In the genomic region with DNA sequence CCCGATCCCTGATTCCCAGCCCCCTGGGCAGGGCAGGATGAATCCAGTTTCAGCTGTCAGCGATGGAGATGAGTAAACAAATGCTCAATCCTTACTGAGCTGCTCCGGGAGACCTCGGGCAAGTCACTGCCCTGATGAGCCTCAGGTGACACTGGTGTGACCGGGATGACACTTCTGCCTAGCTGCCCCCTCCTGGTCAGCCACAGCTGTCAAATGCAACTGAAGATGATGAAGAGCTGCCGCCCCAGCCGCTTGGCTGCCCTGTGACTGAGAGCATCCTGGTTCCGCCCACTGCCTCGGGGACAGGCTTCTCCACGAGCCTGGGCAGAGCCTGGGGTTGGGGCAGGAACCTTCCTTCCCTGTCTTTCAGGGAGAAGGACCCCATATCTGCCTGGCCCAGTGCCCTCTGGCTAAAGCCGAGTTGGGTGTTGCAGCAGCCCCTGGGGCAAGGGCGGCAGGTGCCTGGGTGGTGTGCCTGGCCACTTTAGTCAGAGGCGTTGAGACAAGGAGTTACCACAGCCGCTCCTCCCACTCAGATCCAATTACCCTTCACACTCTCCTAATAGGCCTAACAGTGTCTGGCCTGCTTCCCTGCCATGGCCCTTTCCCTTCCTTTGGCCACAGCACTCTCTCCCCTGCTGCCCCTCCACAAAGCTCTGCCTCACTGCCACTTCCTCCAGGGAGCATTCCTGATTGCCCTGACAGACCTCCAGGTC, we compare ENCODE assay signal across 1 cellular context.
TF ChIP-seq lines count a peak whose summit lies in the region.

No MANE protein-coding gene starts in this region.

TF ChIP-seq in IMR-90, 13 proteins besides CTCF, POLR2A, EP300 and RAD21:
- no peak for TF ChIP-seq SMC3 (IDR thresholded peaks at IDR 0.05; ENCODE audit: low read depth, low read length)
- TF ChIP-seq MXI1 (IDR thresholded peaks at IDR 0.05; ENCODE audit: borderline replicate concordance, low read depth, low read length): no peak
- TF ChIP-seq, protein P1, sequence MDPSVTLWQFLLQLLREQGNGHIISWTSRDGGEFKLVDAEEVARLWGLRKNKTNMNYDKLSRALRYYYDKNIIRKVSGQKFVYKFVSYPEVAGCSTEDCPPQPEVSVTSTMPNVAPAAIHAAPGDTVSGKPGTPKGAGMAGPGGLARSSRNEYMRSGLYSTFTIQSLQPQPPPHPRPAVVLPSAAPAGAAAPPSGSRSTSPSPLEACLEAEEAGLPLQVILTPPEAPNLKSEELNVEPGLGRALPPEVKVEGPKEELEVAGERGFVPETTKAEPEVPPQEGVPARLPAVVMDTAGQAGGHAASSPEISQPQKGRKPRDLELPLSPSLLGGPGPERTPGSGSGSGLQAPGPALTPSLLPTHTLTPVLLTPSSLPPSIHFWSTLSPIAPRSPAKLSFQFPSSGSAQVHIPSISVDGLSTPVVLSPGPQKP (IDR thresholded peaks at IDR 0.05; ENCODE audit: borderline replicate concordance, low read depth, low read length): no peak
- no peak for TF ChIP-seq CHD1 (IDR thresholded peaks at IDR 0.05; ENCODE audit: low read depth, low read length)
- no peak for TF ChIP-seq BHLHE40 (IDR thresholded peaks at IDR 0.05; ENCODE audit: low read depth, low read length)
- no peak for TF ChIP-seq FOS (IDR thresholded peaks at IDR 0.05; ENCODE audit: low read depth, low read length)
- no peak for TF ChIP-seq RFX5 (IDR thresholded peaks at IDR 0.05; ENCODE audit: low read depth, low read length)
- TF ChIP-seq MAZ (IDR thresholded peaks at IDR 0.05; ENCODE audit: borderline replicate concordance, low read depth, low read length): no peak
- no peak for TF ChIP-seq MAFK (IDR thresholded peaks at IDR 0.05; ENCODE audit: low read depth, low read length)
- no peak for TF ChIP-seq CEBPB (IDR thresholded peaks at IDR 0.05; ENCODE audit: low read depth, low read length)
- no peak for TF ChIP-seq RCOR1 (IDR thresholded peaks at IDR 0.05; ENCODE audit: insufficient replicate concordance, low read length)
- TF ChIP-seq, protein P2, sequence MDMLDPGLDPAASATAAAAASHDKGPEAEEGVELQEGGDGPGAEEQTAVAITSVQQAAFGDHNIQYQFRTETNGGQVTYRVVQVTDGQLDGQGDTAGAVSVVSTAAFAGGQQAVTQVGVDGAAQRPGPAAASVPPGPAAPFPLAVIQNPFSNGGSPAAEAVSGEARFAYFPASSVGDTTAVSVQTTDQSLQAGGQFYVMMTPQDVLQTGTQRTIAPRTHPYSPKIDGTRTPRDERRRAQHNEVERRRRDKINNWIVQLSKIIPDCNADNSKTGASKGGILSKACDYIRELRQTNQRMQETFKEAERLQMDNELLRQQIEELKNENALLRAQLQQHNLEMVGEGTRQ (IDR thresholded peaks at IDR 0.05; ENCODE audit: low read depth, low read length): no peak
- TF ChIP-seq NFE2L2 (IDR thresholded peaks at IDR 0.05; ENCODE audit: low read depth, low read length): no peak
TF ChIP-seq in IMR-90: peak in this region for 0.
